ENCODE assay signal across 8 cellular contexts in the genomic region with DNA sequence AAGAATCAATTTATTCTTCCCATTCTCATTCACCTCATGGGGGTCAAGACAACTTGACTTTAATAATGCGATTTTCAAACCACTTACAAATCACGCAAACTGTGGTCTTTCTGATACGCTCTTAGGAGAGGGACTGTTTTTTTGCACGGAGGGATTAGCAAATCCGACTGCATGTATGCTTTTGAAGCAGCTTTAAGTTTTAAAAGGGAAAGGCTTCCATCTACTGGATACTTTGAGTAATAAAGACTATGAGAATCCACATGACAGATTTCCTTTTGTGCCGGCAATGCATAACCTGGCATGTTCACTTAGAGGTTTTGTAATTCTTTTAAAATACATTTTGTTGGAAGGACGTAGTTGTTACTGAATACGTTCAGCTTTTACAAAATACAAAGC.
A peak's percentile ranks its signal among the peaks of the same experiment; 100 is the strongest.
DNase-seq lines count a peak whose midpoint lies in the region; ATAC-seq and TF ChIP-seq lines count a peak whose summit lies in the region.

No MANE protein-coding gene starts in this region.

- H3K36me3 Mint-ChIP-seq in H9 (ENCODE audit: insufficient read depth in 1 of 3, low read depth in 3 of 3): no peaks in the 10 kb centered on the region
- H3K36me3 Mint-ChIP-seq in stimulated activated naive B cell treated with anti-CD40 and anti-IgM and Interleukin-4, amounts not matched to agents 10 μg/mL and 1 μg/mL and 100 μg/mL, for 72 hours: no peaks in the 10 kb centered on the region

- H3K23ac ChIP-seq in H9 (ENCODE audit: insufficient read length, low read depth, low read length): no peak overlapping the region

- ATAC-seq in GM18867 (IDR thresholded peaks at IDR 0.05; ENCODE audit: unreplicated experiment): no peak
- ATAC-seq in stimulated activated naive B cell treated with anti-CD40 and anti-IgM and Interleukin-4, amounts not matched to agents 10 μg/mL and 1 μg/mL and 100 μg/mL, for 72 hours (replicated peaks): no peak

- no peaks in the 10 kb centered on the region for H4K20me1 ChIP-seq in H9 (ENCODE audit: control insufficient read depth, insufficient read depth, insufficient read length)

- H3K23me2 ChIP-seq in H9 (ENCODE audit: insufficient read length, low read depth, low read length, poor library complexity, severe bottlenecking): no peaks in the 10 kb centered on the region

- no peak overlapping the region for H2BK5ac ChIP-seq in H9 (ENCODE audit: insufficient read length, low read length)

- H3K79me1 ChIP-seq in H9 (ENCODE audit: insufficient read depth, low read depth, low read length, poor library complexity, severe bottlenecking): no peaks in the 10 kb centered on the region

- H2BK20ac ChIP-seq in H9 (ENCODE audit: low read depth, low read length, poor library complexity, severe bottlenecking): no peak overlapping the region

- peaks cover 16 to 17% of the 10 kb centered on the region in 2 experiments for H3K4me1 Mint-ChIP-seq in H9
- H3K4me1 Mint-ChIP-seq in stimulated activated naive B cell treated with anti-CD40 and anti-IgM and Interleukin-4, amounts not matched to agents 10 μg/mL and 1 μg/mL and 100 μg/mL, for 72 hours: no peaks in the 10 kb centered on the region

- H3T11ph ChIP-seq in H9 (ENCODE audit: low read length): no peak overlapping the region

- no peaks in the 10 kb centered on the region for H3K27me3 ChIP-seq in H9 (ENCODE audit: insufficient read depth, low read length)
- no peaks in the 10 kb centered on the region for H3K27me3 ChIP-seq in muscle layer of duodenum (ENCODE audit: low read depth, low read length)

- no peak overlapping the region for H3K14ac ChIP-seq in H9 (ENCODE audit: insufficient read depth, low read length)

- H3K9ac ChIP-seq in H9 (ENCODE audit: extremely low read depth, insufficient read length, low read length): no peak overlapping the region

- H3K27ac Mint-ChIP-seq in H9: no peak overlapping the region
- H3K27ac Mint-ChIP-seq in stimulated activated naive B cell treated with anti-CD40 and anti-IgM and Interleukin-4, amounts not matched to agents 10 μg/mL and 1 μg/mL and 100 μg/mL, for 72 hours: no peak overlapping the region

- H2BK15ac ChIP-seq in H9 (ENCODE audit: low read depth, low read length): no peak overlapping the region

- no peaks in the 10 kb centered on the region for H3K79me2 ChIP-seq in H9 (ENCODE audit: insufficient read depth, low read length)

- no peak overlapping the region for H3K18ac ChIP-seq in H9 (ENCODE audit: insufficient read length, low read depth, low read length)

- no peak overlapping the region for H3K4me3 Mint-ChIP-seq in H9
- no peak overlapping the region for H3K4me3 Mint-ChIP-seq in stimulated activated naive B cell treated with anti-CD40 and anti-IgM and Interleukin-4, amounts not matched to agents 10 μg/mL and 1 μg/mL and 100 μg/mL, for 72 hours

- H3K4me1 ChIP-seq in H9 (ENCODE audit: insufficient read depth, low read length) (peaks cover 3% of the 10 kb centered on the region; the same call in 1 of the 2 replicates), muscle layer of duodenum (ENCODE audit: control insufficient read depth in 1 of 2, insufficient read depth in 2 of 2, low read length in 2 of 2) (no peaks in the 10 kb centered on the region)

- no peak overlapping the region for H3K56ac ChIP-seq in H9 (ENCODE audit: insufficient read length, low read depth, low read length)

- no peak overlapping the region for H2BK120ac ChIP-seq in H9 (ENCODE audit: low read depth, low read length, poor library complexity, severe bottlenecking)

- no peaks in the 10 kb centered on the region for H3K9me3 Mint-ChIP-seq in H9
- H3K9me3 Mint-ChIP-seq in stimulated activated naive B cell treated with anti-CD40 and anti-IgM and Interleukin-4, amounts not matched to agents 10 μg/mL and 1 μg/mL and 100 μg/mL, for 72 hours: no peaks in the 10 kb centered on the region

- H3K9me3 ChIP-seq in H9 (ENCODE audit: control insufficient read depth, low read depth, low read length) (no peaks in the 10 kb centered on the region), muscle layer of duodenum (ENCODE audit: control insufficient read depth in 1 of 2, low read length in 2 of 2) (no peaks in the 10 kb centered on the region)

- no peaks in the 10 kb centered on the region for H3K36me3 ChIP-seq in muscle layer of duodenum (ENCODE audit: control insufficient read depth in 1 of 2, insufficient read depth in 2 of 2, low read length in 2 of 2)

- no peak overlapping the region for H2BK12ac ChIP-seq in H9 (ENCODE audit: insufficient read length, low read depth, low read length)

- WGBS in H9 (ENCODE audit: extremely low coverage, insufficient read length, low lambda C conversion rate): no CpG with 5 or more reads among the region's 8 CpGs

- H4K5ac ChIP-seq in H9 (ENCODE audit: insufficient read length, low read depth, low read length): no peak overlapping the region

- H3K4me2 ChIP-seq in H9 (ENCODE audit: insufficient read depth, insufficient read length, low read length): no peak overlapping the region

- H3K4ac ChIP-seq in H9 (ENCODE audit: low read depth, low read length): no peak overlapping the region

- no peak overlapping the region for H4K91ac ChIP-seq in H9 (ENCODE audit: insufficient read length, low read depth, low read length)

- peak overlapping the region; percentile 27 to 45 for H3K4me3 ChIP-seq in muscle layer of duodenum (ENCODE audit: low read depth in 1 of 2, low read length in 2 of 2)

- H2AFZ ChIP-seq in H9 (ENCODE audit: low read length): no peak overlapping the region

- no peak overlapping the region for H4K8ac ChIP-seq in H9 (replicated peaks; ENCODE audit: insufficient read length, low read depth, low read length)

- H3K27ac ChIP-seq in H9 (ENCODE audit: insufficient read length, low read depth, low read length) (no peak overlapping the region), muscle layer of duodenum (ENCODE audit: low read length) (no peak overlapping the region)

- TF ChIP-seq CTCF in H9 (conservative IDR thresholded peaks at IDR 0.05): peak; percentile 73

- DNase-seq in 8988T: peak; percentile 8
- no peak for DNase-seq in H9
- DNase-seq in NCI-H526 (lab: John Stamatoyannopoulos, UW): peak; percentile 23 to 81
- peak; percentile 53 for DNase-seq in cerebellum (ENCODE audit: low spot score)
- no peak for DNase-seq in effector CD8-positive, alpha-beta T cell (lab: John Stamatoyannopoulos, UW)
- DNase-seq in stimulated activated naive B cell treated with anti-CD40 and anti-IgM and Interleukin-4, amounts not matched to agents 10 μg/mL and 1 μg/mL and 100 μg/mL, for 72 hours: no peak

- H3K27me3 Mint-ChIP-seq in H9 (ENCODE audit: low read depth): no peaks in the 10 kb centered on the region
- H3K27me3 Mint-ChIP-seq in stimulated activated naive B cell treated with anti-CD40 and anti-IgM and Interleukin-4, amounts not matched to agents 10 μg/mL and 1 μg/mL and 100 μg/mL, for 72 hours: no peaks in the 10 kb centered on the region

- H2AK5ac ChIP-seq in H9 (ENCODE audit: insufficient read length, low read length): no peak overlapping the region

Comparison
In these comparisons a context has a peak if more than half of its experiments do, and no peak if none do; other contexts are left out.
1. DNase-seq: peak in 8988T (single experiment), NCI-H526 (2 of 2) and cerebellum (single experiment); none in H9 (single experiment), effector CD8-positive, alpha-beta T cell (single experiment) and stimulated activated naive B cell treated with anti-CD40 and anti-IgM and Interleukin-4, amounts not matched to agents 10 μg/mL and 1 μg/mL and 100 μg/mL, for 72 hours (single experiment).